ENCODE assay signal across 1 cellular context in the genomic region with DNA sequence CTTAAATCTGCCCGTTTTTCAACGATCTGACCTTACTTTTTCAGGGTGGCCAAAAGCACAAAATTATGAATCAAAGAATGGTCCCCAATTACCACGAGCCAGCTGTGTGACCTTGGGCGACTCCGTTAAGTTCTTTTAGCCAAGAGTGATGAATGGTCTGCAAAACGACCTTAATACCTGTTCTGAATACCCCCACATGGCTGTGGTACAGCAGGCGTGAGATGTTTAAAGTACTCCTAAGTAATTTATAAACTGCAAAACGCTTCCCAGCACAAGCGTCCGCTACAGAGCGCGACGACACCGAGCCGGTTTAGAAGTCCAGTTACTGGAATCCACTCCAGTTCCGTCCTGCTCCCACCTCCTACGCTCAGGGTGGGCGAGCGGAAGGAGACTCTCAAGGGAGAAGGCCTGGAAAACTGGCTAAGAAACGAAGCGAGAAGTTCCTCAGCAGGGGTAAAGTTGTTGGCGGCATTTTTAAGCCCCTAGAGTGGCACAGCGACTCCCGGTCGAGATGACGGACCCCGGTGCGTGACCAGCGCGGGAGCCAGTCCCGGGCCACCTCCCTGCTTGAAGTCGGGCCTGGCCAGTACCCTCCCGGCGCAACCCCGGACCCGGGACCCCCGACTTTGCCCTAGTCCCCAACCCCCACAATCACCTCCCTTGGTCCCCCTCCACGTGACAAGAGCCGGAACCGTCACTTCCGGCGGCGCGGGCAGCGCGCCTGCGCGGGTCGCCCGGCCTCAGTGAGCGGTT.
A peak's percentile ranks its signal among the peaks of the same experiment; 100 is the strongest.
TF ChIP-seq lines count a peak whose summit lies in the region.

No MANE protein-coding gene starts in this region.

TF ChIP-seq in K562, 482 proteins besides CTCF, POLR2A, EP300 and RAD21 (continued from another document and continues in another):
- TF ChIP-seq, protein P1, sequence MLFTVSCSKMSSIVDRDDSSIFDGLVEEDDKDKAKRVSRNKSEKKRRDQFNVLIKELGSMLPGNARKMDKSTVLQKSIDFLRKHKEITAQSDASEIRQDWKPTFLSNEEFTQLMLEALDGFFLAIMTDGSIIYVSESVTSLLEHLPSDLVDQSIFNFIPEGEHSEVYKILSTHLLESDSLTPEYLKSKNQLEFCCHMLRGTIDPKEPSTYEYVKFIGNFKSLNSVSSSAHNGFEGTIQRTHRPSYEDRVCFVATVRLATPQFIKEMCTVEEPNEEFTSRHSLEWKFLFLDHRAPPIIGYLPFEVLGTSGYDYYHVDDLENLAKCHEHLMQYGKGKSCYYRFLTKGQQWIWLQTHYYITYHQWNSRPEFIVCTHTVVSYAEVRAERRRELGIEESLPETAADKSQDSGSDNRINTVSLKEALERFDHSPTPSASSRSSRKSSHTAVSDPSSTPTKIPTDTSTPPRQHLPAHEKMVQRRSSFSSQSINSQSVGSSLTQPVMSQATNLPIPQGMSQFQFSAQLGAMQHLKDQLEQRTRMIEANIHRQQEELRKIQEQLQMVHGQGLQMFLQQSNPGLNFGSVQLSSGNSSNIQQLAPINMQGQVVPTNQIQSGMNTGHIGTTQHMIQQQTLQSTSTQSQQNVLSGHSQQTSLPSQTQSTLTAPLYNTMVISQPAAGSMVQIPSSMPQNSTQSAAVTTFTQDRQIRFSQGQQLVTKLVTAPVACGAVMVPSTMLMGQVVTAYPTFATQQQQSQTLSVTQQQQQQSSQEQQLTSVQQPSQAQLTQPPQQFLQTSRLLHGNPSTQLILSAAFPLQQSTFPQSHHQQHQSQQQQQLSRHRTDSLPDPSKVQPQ (CRISPR knock-in tag; IDR thresholded peaks at IDR 0.05; ENCODE audit: borderline replicate concordance): no peak
- TF ChIP-seq MECOM (CRISPR knock-in tag; IDR thresholded peaks at IDR 0.05) (no peak), GABPB1 (CRISPR knock-in tag; IDR thresholded peaks at IDR 0.05) (peak; percentile 88), SLC30A9 (CRISPR knock-in tag; IDR thresholded peaks at IDR 0.05) (no peak), L3MBTL2 (IDR thresholded peaks at IDR 0.05) (peak; percentile 73), GABPB2 (CRISPR knock-in tag; conservative IDR thresholded peaks at IDR 0.05) (no peak), HIVEP1 (CRISPR knock-in tag; IDR thresholded peaks at IDR 0.05) (no peak), ZNF76 (CRISPR knock-in tag; IDR thresholded peaks at IDR 0.05; ENCODE audit: borderline replicate concordance) (peak; percentile 10; the same call in 1 of the 2 replicates), SMARCB1 (IDR thresholded peaks at IDR 0.05; ENCODE audit: insufficient read length, low read depth) (no peak), CREB1 (IDR thresholded peaks at IDR 0.05) (peak; percentile 55; the same call in 1 of the 2 replicates), CREB1 (CRISPR knock-in tag; IDR thresholded peaks at IDR 0.05) (no peak; the same call in 1 of the 2 replicates), SOX6 (IDR thresholded peaks at IDR 0.05) (no peak), HNRNPL (IDR thresholded peaks at IDR 0.05; ENCODE audit: low read depth, low read length) (no peak; the same call in 1 of the 2 replicates), SNIP1 (IDR thresholded peaks at IDR 0.05; ENCODE audit: low read depth) (no peak), NBN (IDR thresholded peaks at IDR 0.05; ENCODE audit: low read depth) (0 out of 2 replicates have a peak, but pooled peaks have one; percentile 29), MIER1 (IDR thresholded peaks at IDR 0.05; ENCODE audit: low read depth) (no peak), NFXL1 (CRISPR knock-in tag; IDR thresholded peaks at IDR 0.05) (0 out of 2 replicates have a peak, but pooled peaks have one; percentile 48), CBX3 (IDR thresholded peaks at IDR 0.05; ENCODE audit: borderline replicate concordance in 1 of 2, low read length in 2 of 2) (peak in 1 of 2 experiments; percentile 11; a peak in 1 of 3 replicates), ZNF165 (CRISPR knock-in tag; IDR thresholded peaks at IDR 0.05; ENCODE audit: borderline replicate concordance) (no peak), C11orf30 (IDR thresholded peaks at IDR 0.05; ENCODE audit: low read depth) (no peak), HMGN3 (IDR thresholded peaks at IDR 0.05; ENCODE audit: borderline replicate concordance, extremely low read depth, insufficient read length, low read depth, low read length) (peak; percentile 86), SMARCC2 (IDR thresholded peaks at IDR 0.05; ENCODE audit: low read depth) (no peak), XRCC5 (IDR thresholded peaks at IDR 0.05; ENCODE audit: low read depth, low read length) (0 out of 2 replicates have a peak, but pooled peaks have one; percentile 18), KLF6 (CRISPR knock-in tag; IDR thresholded peaks at IDR 0.05; ENCODE audit: borderline replicate concordance) (no peak), TSC22D4 (tag; IDR thresholded peaks at IDR 0.05) (no peak), TFAM (CRISPR knock-in tag; conservative IDR thresholded peaks at IDR 0.05) (no peak), SRF (CRISPR knock-in tag; IDR thresholded peaks at IDR 0.05) (no peak), ZFPM2 (CRISPR knock-in tag; IDR thresholded peaks at IDR 0.05) (no peak), NFATC3 (IDR thresholded peaks at IDR 0.05) (no peak), CREBBP (IDR thresholded peaks at IDR 0.05; ENCODE audit: low read depth, low read length) (no peak), PHF20 (IDR thresholded peaks at IDR 0.05; ENCODE audit: partially characterized antibody) (peak; percentile 25), ZNF12 (CRISPR knock-in tag; IDR thresholded peaks at IDR 0.05) (peak; percentile 26; the same call in 1 of the 2 replicates), HCFC1 (IDR thresholded peaks at IDR 0.05; ENCODE audit: low read depth, low read length) (peak; percentile 48; the same call in 1 of the 2 replicates), SIN3B (IDR thresholded peaks at IDR 0.05; ENCODE audit: low read depth) (peak; percentile 43; the same call in 1 of the 2 replicates), ZNF778 (CRISPR knock-in tag; IDR thresholded peaks at IDR 0.05) (no peak), CBX8 (IDR thresholded peaks at IDR 0.05; ENCODE audit: borderline replicate concordance, extremely low read depth, low read depth, low read length, poor library complexity, severe bottlenecking) (no peak), ZBTB7A (IDR thresholded peaks at IDR 0.05; ENCODE audit: borderline replicate concordance, control insufficient read depth, low read depth, low read length) (peak; percentile 94), HDAC2 (IDR thresholded peaks at IDR 0.05) (peak; percentile 61; the same call in 1 of the 2 replicates)
- TF ChIP-seq, protein P2, sequence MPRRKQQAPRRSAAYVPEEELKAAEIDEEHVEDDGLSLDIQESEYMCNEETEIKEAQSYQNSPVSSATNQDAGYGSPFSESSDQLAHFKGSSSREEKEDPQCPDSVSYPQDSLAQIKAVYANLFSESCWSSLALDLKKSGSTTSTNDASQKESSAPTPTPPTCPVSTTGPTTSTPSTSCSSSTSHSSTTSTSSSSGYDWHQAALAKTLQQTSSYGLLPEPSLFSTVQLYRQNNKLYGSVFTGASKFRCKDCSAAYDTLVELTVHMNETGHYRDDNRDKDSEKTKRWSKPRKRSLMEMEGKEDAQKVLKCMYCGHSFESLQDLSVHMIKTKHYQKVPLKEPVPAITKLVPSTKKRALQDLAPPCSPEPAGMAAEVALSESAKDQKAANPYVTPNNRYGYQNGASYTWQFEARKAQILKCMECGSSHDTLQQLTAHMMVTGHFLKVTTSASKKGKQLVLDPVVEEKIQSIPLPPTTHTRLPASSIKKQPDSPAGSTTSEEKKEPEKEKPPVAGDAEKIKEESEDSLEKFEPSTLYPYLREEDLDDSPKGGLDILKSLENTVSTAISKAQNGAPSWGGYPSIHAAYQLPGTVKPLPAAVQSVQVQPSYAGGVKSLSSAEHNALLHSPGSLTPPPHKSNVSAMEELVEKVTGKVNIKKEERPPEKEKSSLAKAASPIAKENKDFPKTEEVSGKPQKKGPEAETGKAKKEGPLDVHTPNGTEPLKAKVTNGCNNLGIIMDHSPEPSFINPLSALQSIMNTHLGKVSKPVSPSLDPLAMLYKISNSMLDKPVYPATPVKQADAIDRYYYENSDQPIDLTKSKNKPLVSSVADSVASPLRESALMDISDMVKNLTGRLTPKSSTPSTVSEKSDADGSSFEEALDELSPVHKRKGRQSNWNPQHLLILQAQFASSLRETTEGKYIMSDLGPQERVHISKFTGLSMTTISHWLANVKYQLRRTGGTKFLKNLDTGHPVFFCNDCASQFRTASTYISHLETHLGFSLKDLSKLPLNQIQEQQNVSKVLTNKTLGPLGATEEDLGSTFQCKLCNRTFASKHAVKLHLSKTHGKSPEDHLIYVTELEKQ (CRISPR knock-in tag; IDR thresholded peaks at IDR 0.05): no peak
- TF ChIP-seq, protein P3, sequence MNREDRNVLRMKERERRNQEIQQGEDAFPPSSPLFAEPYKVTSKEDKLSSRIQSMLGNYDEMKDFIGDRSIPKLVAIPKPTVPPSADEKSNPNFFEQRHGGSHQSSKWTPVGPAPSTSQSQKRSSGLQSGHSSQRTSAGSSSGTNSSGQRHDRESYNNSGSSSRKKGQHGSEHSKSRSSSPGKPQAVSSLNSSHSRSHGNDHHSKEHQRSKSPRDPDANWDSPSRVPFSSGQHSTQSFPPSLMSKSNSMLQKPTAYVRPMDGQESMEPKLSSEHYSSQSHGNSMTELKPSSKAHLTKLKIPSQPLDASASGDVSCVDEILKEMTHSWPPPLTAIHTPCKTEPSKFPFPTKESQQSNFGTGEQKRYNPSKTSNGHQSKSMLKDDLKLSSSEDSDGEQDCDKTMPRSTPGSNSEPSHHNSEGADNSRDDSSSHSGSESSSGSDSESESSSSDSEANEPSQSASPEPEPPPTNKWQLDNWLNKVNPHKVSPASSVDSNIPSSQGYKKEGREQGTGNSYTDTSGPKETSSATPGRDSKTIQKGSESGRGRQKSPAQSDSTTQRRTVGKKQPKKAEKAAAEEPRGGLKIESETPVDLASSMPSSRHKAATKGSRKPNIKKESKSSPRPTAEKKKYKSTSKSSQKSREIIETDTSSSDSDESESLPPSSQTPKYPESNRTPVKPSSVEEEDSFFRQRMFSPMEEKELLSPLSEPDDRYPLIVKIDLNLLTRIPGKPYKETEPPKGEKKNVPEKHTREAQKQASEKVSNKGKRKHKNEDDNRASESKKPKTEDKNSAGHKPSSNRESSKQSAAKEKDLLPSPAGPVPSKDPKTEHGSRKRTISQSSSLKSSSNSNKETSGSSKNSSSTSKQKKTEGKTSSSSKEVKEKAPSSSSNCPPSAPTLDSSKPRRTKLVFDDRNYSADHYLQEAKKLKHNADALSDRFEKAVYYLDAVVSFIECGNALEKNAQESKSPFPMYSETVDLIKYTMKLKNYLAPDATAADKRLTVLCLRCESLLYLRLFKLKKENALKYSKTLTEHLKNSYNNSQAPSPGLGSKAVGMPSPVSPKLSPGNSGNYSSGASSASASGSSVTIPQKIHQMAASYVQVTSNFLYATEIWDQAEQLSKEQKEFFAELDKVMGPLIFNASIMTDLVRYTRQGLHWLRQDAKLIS (CRISPR knock-in tag; IDR thresholded peaks at IDR 0.05): 0 out of 2 replicates have a peak, but pooled peaks have one; percentile 59
- TF ChIP-seq, protein P4, sequence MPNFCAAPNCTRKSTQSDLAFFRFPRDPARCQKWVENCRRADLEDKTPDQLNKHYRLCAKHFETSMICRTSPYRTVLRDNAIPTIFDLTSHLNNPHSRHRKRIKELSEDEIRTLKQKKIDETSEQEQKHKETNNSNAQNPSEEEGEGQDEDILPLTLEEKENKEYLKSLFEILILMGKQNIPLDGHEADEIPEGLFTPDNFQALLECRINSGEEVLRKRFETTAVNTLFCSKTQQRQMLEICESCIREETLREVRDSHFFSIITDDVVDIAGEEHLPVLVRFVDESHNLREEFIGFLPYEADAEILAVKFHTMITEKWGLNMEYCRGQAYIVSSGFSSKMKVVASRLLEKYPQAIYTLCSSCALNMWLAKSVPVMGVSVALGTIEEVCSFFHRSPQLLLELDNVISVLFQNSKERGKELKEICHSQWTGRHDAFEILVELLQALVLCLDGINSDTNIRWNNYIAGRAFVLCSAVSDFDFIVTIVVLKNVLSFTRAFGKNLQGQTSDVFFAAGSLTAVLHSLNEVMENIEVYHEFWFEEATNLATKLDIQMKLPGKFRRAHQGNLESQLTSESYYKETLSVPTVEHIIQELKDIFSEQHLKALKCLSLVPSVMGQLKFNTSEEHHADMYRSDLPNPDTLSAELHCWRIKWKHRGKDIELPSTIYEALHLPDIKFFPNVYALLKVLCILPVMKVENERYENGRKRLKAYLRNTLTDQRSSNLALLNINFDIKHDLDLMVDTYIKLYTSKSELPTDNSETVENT (CRISPR knock-in tag; IDR thresholded peaks at IDR 0.05): no peak
- TF ChIP-seq, protein P5, sequence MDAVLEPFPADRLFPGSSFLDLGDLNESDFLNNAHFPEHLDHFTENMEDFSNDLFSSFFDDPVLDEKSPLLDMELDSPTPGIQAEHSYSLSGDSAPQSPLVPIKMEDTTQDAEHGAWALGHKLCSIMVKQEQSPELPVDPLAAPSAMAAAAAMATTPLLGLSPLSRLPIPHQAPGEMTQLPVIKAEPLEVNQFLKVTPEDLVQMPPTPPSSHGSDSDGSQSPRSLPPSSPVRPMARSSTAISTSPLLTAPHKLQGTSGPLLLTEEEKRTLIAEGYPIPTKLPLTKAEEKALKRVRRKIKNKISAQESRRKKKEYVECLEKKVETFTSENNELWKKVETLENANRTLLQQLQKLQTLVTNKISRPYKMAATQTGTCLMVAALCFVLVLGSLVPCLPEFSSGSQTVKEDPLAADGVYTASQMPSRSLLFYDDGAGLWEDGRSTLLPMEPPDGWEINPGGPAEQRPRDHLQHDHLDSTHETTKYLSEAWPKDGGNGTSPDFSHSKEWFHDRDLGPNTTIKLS (IDR thresholded peaks at IDR 0.05; ENCODE audit: borderline replicate concordance, low read depth): peak; percentile 56; the same call in 1 of the 2 replicates
- TF ChIP-seq, protein P6, sequence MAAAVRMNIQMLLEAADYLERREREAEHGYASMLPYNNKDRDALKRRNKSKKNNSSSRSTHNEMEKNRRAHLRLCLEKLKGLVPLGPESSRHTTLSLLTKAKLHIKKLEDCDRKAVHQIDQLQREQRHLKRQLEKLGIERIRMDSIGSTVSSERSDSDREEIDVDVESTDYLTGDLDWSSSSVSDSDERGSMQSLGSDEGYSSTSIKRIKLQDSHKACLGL (CRISPR knock-in tag; IDR thresholded peaks at IDR 0.05; ENCODE audit: borderline replicate concordance, poor library complexity, severe bottlenecking): no peak
- TF ChIP-seq, protein P7, sequence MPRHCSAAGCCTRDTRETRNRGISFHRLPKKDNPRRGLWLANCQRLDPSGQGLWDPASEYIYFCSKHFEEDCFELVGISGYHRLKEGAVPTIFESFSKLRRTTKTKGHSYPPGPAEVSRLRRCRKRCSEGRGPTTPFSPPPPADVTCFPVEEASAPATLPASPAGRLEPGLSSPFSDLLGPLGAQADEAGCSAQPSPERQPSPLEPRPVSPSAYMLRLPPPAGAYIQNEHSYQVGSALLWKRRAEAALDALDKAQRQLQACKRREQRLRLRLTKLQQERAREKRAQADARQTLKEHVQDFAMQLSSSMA (CRISPR knock-in tag; IDR thresholded peaks at IDR 0.05): 0 out of 2 replicates have a peak, but pooled peaks have one; percentile 73
- TF ChIP-seq, protein P8, sequence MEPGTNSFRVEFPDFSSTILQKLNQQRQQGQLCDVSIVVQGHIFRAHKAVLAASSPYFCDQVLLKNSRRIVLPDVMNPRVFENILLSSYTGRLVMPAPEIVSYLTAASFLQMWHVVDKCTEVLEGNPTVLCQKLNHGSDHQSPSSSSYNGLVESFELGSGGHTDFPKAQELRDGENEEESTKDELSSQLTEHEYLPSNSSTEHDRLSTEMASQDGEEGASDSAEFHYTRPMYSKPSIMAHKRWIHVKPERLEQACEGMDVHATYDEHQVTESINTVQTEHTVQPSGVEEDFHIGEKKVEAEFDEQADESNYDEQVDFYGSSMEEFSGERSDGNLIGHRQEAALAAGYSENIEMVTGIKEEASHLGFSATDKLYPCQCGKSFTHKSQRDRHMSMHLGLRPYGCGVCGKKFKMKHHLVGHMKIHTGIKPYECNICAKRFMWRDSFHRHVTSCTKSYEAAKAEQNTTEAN (CRISPR knock-in tag; IDR thresholded peaks at IDR 0.05): no peak
